Comparison of ENCODE assay signal across 24 cellular contexts in genomic region chr4:7787681-7788141, GRCh38.
"Had no signal": no experiment of that assay in that cellular context is flagged by ENCODE, and none has a peak within 500 bp of the region (broad histone marks: within the 10 kb centered on the region; RNA-seq: fewer than 3 reads in every experiment).

No MANE protein-coding gene starts in this region.

- DNase-seq: activated B cell treated with CpG ODN at 0.5 μM for 24 hours; activated CD4-positive, alpha-beta memory T cell treated with anti-CD3 and anti-CD28 coated beads for 36 hours; activated CD4-positive, alpha-beta T cell treated with anti-CD3 and anti-CD28 coated beads for 1 hour; activated CD4-positive, alpha-beta T cell treated with anti-CD3 and anti-CD28 coated beads, Interleukin-2, amount 10 ng/mL, durations not matched to agents 24 days and 14 days; activated CD8-positive, alpha-beta memory T cell treated with anti-CD3 and anti-CD28 coated beads for 24 hours; activated gamma-delta T cell treated with Interleukin-2 at 50 U/mL for 16 hours; activated naive CD4-positive, alpha-beta T cell treated with anti-CD3 and anti-CD28 coated beads, Interleukin-2, amount 50 U/mL, for 16 hours; activated T-cell treated with anti-CD3 and anti-CD28 coated beads, Interleukin-2, amount 50 U/mL, for 4 hours; central memory CD4-positive, alpha-beta T cell; NCI-H1092 treated with DMSO at 0.1 percent for 48 hours; NCI-H1417 treated with DMSO at 0.1 percent for 48 hours; NCI-H1694; NCI-H2029; NCI-H345; NCI-H510A; NCI-H526 treated with DMSO at 0.1 percent for 48 hours; NCI-H82; RPMI8226; SHP77; T-helper 17 cell; T-helper 9 cell had no signal

- H3K27me3 Mint-ChIP-seq: activated CD4-positive, alpha-beta memory T cell treated with anti-CD3 and anti-CD28 coated beads for 36 hours; activated CD4-positive, alpha-beta T cell treated with anti-CD3 and anti-CD28 coated beads, Interleukin-2, amount 10 ng/mL, durations not matched to agents 24 days and 14 days; T-helper 17 cell had no signal

- H3K4me2 ChIP-seq: KMS-11 had no signal

- H3K4me3 Mint-ChIP-seq: activated B cell treated with CpG ODN at 0.5 μM for 24 hours; activated CD4-positive, alpha-beta memory T cell treated with anti-CD3 and anti-CD28 coated beads for 36 hours; activated CD4-positive, alpha-beta T cell treated with anti-CD3 and anti-CD28 coated beads, Interleukin-2, amount 10 ng/mL, durations not matched to agents 24 days and 14 days; activated T-cell treated with anti-CD3 and anti-CD28 coated beads, Interleukin-2, amount 50 U/mL, for 4 hours; T-helper 17 cell had no signal

- ATAC-seq: activated T-cell treated with anti-CD3 and anti-CD28 coated beads, Interleukin-2, amount 50 U/mL, for 4 hours; T-helper 17 cell had no signal

- H3K9me3 ChIP-seq: breast epithelium had no signal

- FAIRE-seq: TTC549 had no signal

- H3K4me1 ChIP-seq: breast epithelium had no signal

- H3K9me3 Mint-ChIP-seq: activated B cell treated with CpG ODN at 0.5 μM for 24 hours; activated CD4-positive, alpha-beta memory T cell treated with anti-CD3 and anti-CD28 coated beads for 36 hours; activated CD4-positive, alpha-beta T cell treated with anti-CD3 and anti-CD28 coated beads, Interleukin-2, amount 10 ng/mL, durations not matched to agents 24 days and 14 days; activated T-cell treated with anti-CD3 and anti-CD28 coated beads, Interleukin-2, amount 50 U/mL, for 4 hours had no signal

- H3K27ac ChIP-seq: breast epithelium, KMS-11 had no signal

- H3K27ac Mint-ChIP-seq: activated B cell treated with CpG ODN at 0.5 μM for 24 hours; activated CD4-positive, alpha-beta memory T cell treated with anti-CD3 and anti-CD28 coated beads for 36 hours; activated CD4-positive, alpha-beta T cell treated with anti-CD3 and anti-CD28 coated beads, Interleukin-2, amount 10 ng/mL, durations not matched to agents 24 days and 14 days had no signal

- H3K27me3 ChIP-seq: breast epithelium had no signal

- H3K9ac ChIP-seq: KMS-11 had no signal

- H3K36me3 ChIP-seq: breast epithelium had no signal

- H3K4me3 ChIP-seq: breast epithelium had no signal
